In genomic region chr2:231204146-231204545, GRCh38 we compare ENCODE assay signal across 19 cellular contexts. TPM values are rescaled to one million over a fixed set of nuclear protein-coding genes. Genes with fewer than 3 reads are reported as not detected.
DNase-seq lines count a peak whose midpoint lies in the region; ATAC-seq and TF ChIP-seq lines count a peak whose summit lies in the region.
"Had no signal": no experiment of that assay in that cellular context is flagged by ENCODE, and none has a peak within 500 bp of the region (broad histone marks: within the 10 kb centered on the region; RNA-seq: fewer than 3 reads in every experiment).

No MANE protein-coding gene starts in this region.

- no peaks in the 10 kb centered on the region for H3K27me3 ChIP-seq in mammary epithelial cell (ENCODE audit: insufficient read depth, low read length)
- no peaks in the 10 kb centered on the region for H3K27me3 ChIP-seq in rectal smooth muscle tissue (ENCODE audit: control insufficient read depth, insufficient read depth, low read length)

- ATAC-seq in HG03045 (IDR thresholded peaks at IDR 0.05; ENCODE audit: unreplicated experiment) (no peak), GM21526 (IDR thresholded peaks at IDR 0.05; ENCODE audit: low FRiP score, unreplicated experiment) (no peak)
- ATAC-seq: A549, GM23338, HepG2 had no signal

- POLR2A ChIA-PET in MCF 10A (lab: Yijun Ruan, JAX): interaction anchor here (0.7 kb wide), 1 partner anchor 75 kb away, joined by 6 read pairs; no protein-coding TSS in a partner anchor

- dilution Hi-C loops in mammary epithelial cell (cut with HindIII; ENCODE audit: low sequenced_read_pairs): no loop called here

- no peaks in the 10 kb centered on the region for H3K9me3 ChIP-seq in mammary epithelial cell (replicated peaks; ENCODE audit: insufficient read depth, low read length)
- H3K9me3 ChIP-seq: A549 had no signal

- H3K36me3 Mint-ChIP-seq in MCF 10A (ENCODE audit: insufficient read depth, unreplicated experiment): peaks cover 29% of the 10 kb centered on the region
- peaks cover 28% of the 10 kb centered on the region for H3K36me3 Mint-ChIP-seq in endothelial cell (ENCODE audit: low read depth, unreplicated experiment)

- peaks cover 12% of the 10 kb centered on the region for H3K4me1 Mint-ChIP-seq in MCF 10A (ENCODE audit: insufficient read depth, unreplicated experiment)
- peaks cover 15% of the 10 kb centered on the region for H3K4me1 Mint-ChIP-seq in endothelial cell (ENCODE audit: unreplicated experiment)

- H3K4me1 ChIP-seq in mammary epithelial cell (ENCODE audit: insufficient read depth, low read length): peaks cover 15% of the 10 kb centered on the region
- peaks cover 4% of the 10 kb centered on the region for H3K4me1 ChIP-seq in rectal smooth muscle tissue (ENCODE audit: control insufficient read depth, insufficient read depth, low read length)

- intact Hi-C loops in MCF 10A (cut with micrococcal nuclease): no loop called here
- intact Hi-C loops in mammary epithelial cell (cut with micrococcal nuclease): no loop called here

- H3K79me2 ChIP-seq in mammary epithelial cell (ENCODE audit: insufficient read depth, low read length): peaks cover 31% of the 10 kb centered on the region

- H3K9ac ChIP-seq in mammary epithelial cell (ENCODE audit: insufficient read depth, low read length): no peak overlapping the region
- H3K9ac ChIP-seq in rectal smooth muscle tissue (ENCODE audit: low read length): no peak overlapping the region

- H3K9me3 Mint-ChIP-seq in MCF 10A (ENCODE audit: unreplicated experiment) (no peaks in the 10 kb centered on the region), endothelial cell (ENCODE audit: unreplicated experiment) (no peaks in the 10 kb centered on the region)
- H3K9me3 Mint-ChIP-seq: CD4-positive, alpha-beta T cell had no signal

- no peak for DNase-seq in MCF 10A (ENCODE audit: unreplicated experiment)
- no peak for DNase-seq in mammary epithelial cell
- no peak for DNase-seq in endothelial cell (ENCODE audit: low spot score)
- peak; percentile 78 for DNase-seq in mesenteric fat pad (ENCODE audit: low spot score)
- DNase-seq in KG1 (lab: John Stamatoyannopoulos, UW): no peak
- DNase-seq: AML-193; CD4-positive, alpha-beta T cell; DMS153; DMS79; GDM1; HCEC 1CT had no signal

- CTCF ChIA-PET in MCF 10A (lab: Yijun Ruan, JAX): interaction anchor here (0.7 kb wide), 1 partner anchor 14 kb away, joined by 3 read pairs; no protein-coding TSS in a partner anchor
- CTCF ChIA-PET in mammary epithelial cell (lab: Charles Lee; ENCODE audit: low non-redundant PET): no interaction called here

- BruUV-seq in MCF 10A (replicated peaks; lab: Mats Ljungman, UMichigan) (no TSS peak), mammary epithelial cell (replicated peaks; lab: Mats Ljungman, UMichigan) (no TSS peak)

- no peak overlapping the region for H3K4me3 ChIP-seq in mammary epithelial cell (replicated peaks in 1 of 3; ENCODE audit: insufficient read depth in 1 of 3, low read depth in 2 of 3, low read length in 3 of 3)
- H3K4me3 ChIP-seq in rectal smooth muscle tissue (ENCODE audit: low read length): no peak overlapping the region
- H3K4me3 ChIP-seq: A549, GM23338 had no signal

- H3K36me3 ChIP-seq in mammary epithelial cell (ENCODE audit: insufficient read depth, low read length) (peaks cover 3% of the 10 kb centered on the region), rectal smooth muscle tissue (ENCODE audit: control insufficient read depth, insufficient read depth, low read length) (no peaks in the 10 kb centered on the region)

- no peak overlapping the region for H3K27ac ChIP-seq in mammary epithelial cell (ENCODE audit: insufficient read depth, low read depth, low read length)
- peak overlapping the region; percentile 1 for H3K27ac ChIP-seq in rectal smooth muscle tissue (ENCODE audit: low read depth, low read length)
- H3K27ac ChIP-seq: 22Rv1, A549, C4-2B had no signal

- no peaks in the 10 kb centered on the region for H4K20me1 ChIP-seq in mammary epithelial cell (ENCODE audit: insufficient read depth, low read length)

- no peak overlapping the region for H2AFZ ChIP-seq in mammary epithelial cell (ENCODE audit: low read depth, low read length)
- H2AFZ ChIP-seq: GM23338 had no signal

- H3K4me3 Mint-ChIP-seq in MCF 10A (ENCODE audit: unreplicated experiment) (no peak overlapping the region), endothelial cell (ENCODE audit: unreplicated experiment) (peak overlapping the region; percentile 48)
- H3K4me3 Mint-ChIP-seq: CD4-positive, alpha-beta T cell; GM23338 had no signal

- in situ Hi-C loops in mammary epithelial cell (cut with MboI; ENCODE audit: low sequenced_read_pairs in 2 of 2): no loop called here

- TF ChIP-seq CTCF in MCF 10A (IDR thresholded peaks at IDR 0.05; ENCODE audit: unreplicated experiment) (no peak), mammary epithelial cell (conservative IDR thresholded peaks at IDR 0.05 in 1 of 2, IDR thresholded peaks at IDR 0.05 in 1 of 2; ENCODE audit: extremely low read depth in 1 of 2, insufficient read depth in 1 of 2, low read depth in 1 of 2, low read length in 2 of 2) (no peak), endothelial cell (IDR thresholded peaks at IDR 0.05; ENCODE audit: unreplicated experiment) (no peak)

- 95% methylated on average over 3 of the region's 3 CpGs for WGBS in mammary epithelial cell (ENCODE audit: low coverage, missing lambda C conversion rate)

- H3K27me3 Mint-ChIP-seq in MCF 10A (ENCODE audit: insufficient read depth, unreplicated experiment): no peaks in the 10 kb centered on the region
- peaks cover 3% of the 10 kb centered on the region for H3K27me3 Mint-ChIP-seq in endothelial cell (ENCODE audit: unreplicated experiment)
- H3K27me3 Mint-ChIP-seq: CD4-positive, alpha-beta T cell had no signal

- peak overlapping the region; percentile 39 for H3K27ac Mint-ChIP-seq in MCF 10A (ENCODE audit: low read depth, unreplicated experiment)
- H3K27ac Mint-ChIP-seq in endothelial cell (ENCODE audit: unreplicated experiment): no peak overlapping the region
- H3K27ac Mint-ChIP-seq: CD4-positive, alpha-beta T cell had no signal

- H3K4me2 ChIP-seq in mammary epithelial cell (ENCODE audit: insufficient read depth, low read depth, low read length): no peak overlapping the region
- H3K4me2 ChIP-seq: A549, GM23338 had no signal

RNA-seq across cellular contexts. Expression of gene ARMC9, which starts 5.7 kb away (rescaled TPM):
- total RNA-seq in MCF 10A (2022) (16.5 and 19.8 TPM in 2 replicates), mammary epithelial cell (10 to 100 TPM; 25.0 to 43.5 TPM), endothelial cell (ENCODE audit: unreplicated experiment) (18.3 TPM), mesenteric fat pad (11.8 TPM)
- polyA plus RNA-seq in mammary epithelial cell: 21.0 TPM
- 19.1 TPM for polyA minus RNA-seq in mammary epithelial cell
